In genomic region chr22:45870011-45870410, GRCh38 we compare ENCODE assay signal across 8 cellular contexts.
"Had no signal": no experiment of that assay in that cellular context is flagged by ENCODE, and none has a peak within 500 bp of the region (broad histone marks: within the 10 kb centered on the region; RNA-seq: fewer than 3 reads in every experiment).

No MANE protein-coding gene starts in this region.

- ATAC-seq: GM23338, HCT116, HepG2 had no signal

- H3K4me1 ChIP-seq: HAP-1 had no signal

- H3K27ac Mint-ChIP-seq: GM23338, HFFc6, IgD-negative memory B cell had no signal

- H3K9me3 Mint-ChIP-seq: GM23338 had no signal

- H3K27ac ChIP-seq: HL-60 had no signal

- H3K4me3 Mint-ChIP-seq: GM23338, HFFc6, IgD-negative memory B cell had no signal

- H3K36me3 ChIP-seq: HAP-1 had no signal

- DNase-seq: HFFc6, KBM-7 had no signal

- H3K4me3 ChIP-seq: GM23338, HAP-1 had no signal
